Comparison of ENCODE assay signal across 25 cellular contexts in the genomic region with DNA sequence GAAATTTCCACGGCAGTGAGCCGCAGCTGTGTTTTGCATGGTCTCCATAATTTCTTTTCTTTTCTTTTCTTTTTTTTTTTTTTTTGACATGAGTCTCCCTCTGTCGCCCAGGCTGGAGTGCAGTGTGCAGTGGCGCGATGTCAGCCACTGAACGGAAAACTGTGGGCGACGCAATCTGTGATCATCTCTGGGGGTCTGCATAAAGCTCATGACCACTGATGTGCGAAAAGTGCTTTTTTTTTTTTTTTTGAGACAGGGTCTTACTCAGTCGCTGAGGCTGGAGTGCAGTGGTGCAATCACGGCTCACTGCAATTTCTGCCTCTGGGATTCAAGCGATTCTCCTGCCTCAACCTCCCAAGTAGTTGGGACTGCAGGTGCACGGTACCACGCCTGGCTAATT.
"Had no signal": no experiment of that assay in that cellular context is flagged by ENCODE, and none has a peak within 500 bp of the region (broad histone marks: within the 10 kb centered on the region; RNA-seq: fewer than 3 reads in every experiment).

No MANE protein-coding gene starts in this region.

- H3K9me3 Mint-ChIP-seq: activated CD4-positive, alpha-beta T cell treated with anti-CD3 and anti-CD28 coated beads, Interleukin-2, amount 10 ng/mL, durations not matched to agents 24 days and 14 days; activated naive CD4-positive, alpha-beta T cell treated with anti-CD3 and anti-CD28 coated beads for 36 hours; activated naive CD8-positive, alpha-beta T cell treated with anti-CD3 and anti-CD28 coated beads for 36 hours; activated T-cell treated with anti-CD3 and anti-CD28 coated beads, Interleukin-2, amount 50 U/mL, for 4 hours; T-helper 1 cell treated with Interleukin-12 subunit alpha and Interleukin-12 subunit beta and Interleukin-4 antibody, amounts not matched to agents 30 μg/mL and 1 μg/mL, for 36 hours had no signal

- H3K27ac Mint-ChIP-seq: activated CD4-positive, alpha-beta T cell treated with anti-CD3 and anti-CD28 coated beads, Interleukin-2, amount 10 ng/mL, durations not matched to agents 24 days and 14 days; activated naive CD4-positive, alpha-beta T cell treated with anti-CD3 and anti-CD28 coated beads for 36 hours; T-helper 1 cell treated with Interleukin-12 subunit alpha and Interleukin-12 subunit beta and Interleukin-4 antibody, amounts not matched to agents 30 μg/mL and 1 μg/mL, for 36 hours had no signal

- H3K27ac ChIP-seq: brain microvascular endothelial cell, cardiac muscle cell, SJSA1 had no signal

- H3K4me3 Mint-ChIP-seq: activated CD4-positive, alpha-beta T cell treated with anti-CD3 and anti-CD28 coated beads, Interleukin-2, amount 10 ng/mL, durations not matched to agents 24 days and 14 days; activated naive CD4-positive, alpha-beta T cell treated with anti-CD3 and anti-CD28 coated beads for 36 hours; activated naive CD8-positive, alpha-beta T cell treated with anti-CD3 and anti-CD28 coated beads for 36 hours; activated T-cell treated with anti-CD3 and anti-CD28 coated beads, Interleukin-2, amount 50 U/mL, for 4 hours; T-helper 1 cell treated with Interleukin-12 subunit alpha and Interleukin-12 subunit beta and Interleukin-4 antibody, amounts not matched to agents 30 μg/mL and 1 μg/mL, for 36 hours; WTC11 had no signal

- H3K27me3 ChIP-seq: brain microvascular endothelial cell, cardiac muscle cell, SJSA1 had no signal

- ATAC-seq: activated T-cell treated with anti-CD3 and anti-CD28 coated beads, Interleukin-2, amount 50 U/mL, for 4 hours; PC-3; SK-N-SH treated with all-trans-retinoic acid at 6 μM for 48 hours; WTC11 had no signal

- H3K27me3 Mint-ChIP-seq: activated CD4-positive, alpha-beta T cell treated with anti-CD3 and anti-CD28 coated beads, Interleukin-2, amount 10 ng/mL, durations not matched to agents 24 days and 14 days; activated naive CD8-positive, alpha-beta T cell treated with anti-CD3 and anti-CD28 coated beads for 36 hours had no signal

- DNase-seq: activated CD4-positive, alpha-beta T cell treated with anti-CD3 and anti-CD28 coated beads for 1 hour; activated CD4-positive, alpha-beta T cell treated with anti-CD3 and anti-CD28 coated beads, Interleukin-2, amount 10 ng/mL, durations not matched to agents 24 days and 14 days; activated CD4-positive, alpha-beta T cell treated with anti-CD3 and anti-CD28 coated beads, Interleukin-2, amount 50 U/mL, for 48 hours; activated CD8-positive, alpha-beta memory T cell treated with anti-CD3 and anti-CD28 coated beads for 24 hours; activated effector memory CD4-positive, alpha-beta T cell treated with anti-CD3 and anti-CD28 coated beads, Interleukin-2, amount 50 U/mL, for 16 hours; activated naive CD4-positive, alpha-beta T cell treated with anti-CD3 and anti-CD28 coated beads for 36 hours; activated naive CD8-positive, alpha-beta T cell treated with anti-CD3 and anti-CD28 coated beads for 36 hours; activated T-cell treated with anti-CD3 and anti-CD28 coated beads, Interleukin-2, amount 50 U/mL, for 4 hours; brain microvascular endothelial cell; KBM-7; NCI-H1092; NCI-H1417; NCI-H2029; NCI-H2107; NCI-H510A treated with DMSO at 0.1 percent for 48 hours; NCI-H69; NK-92 treated with Interleukin-12 subunit alpha and Interleukin-12 subunit beta, amount 100 ng/mL, for 24 hours; PC-3; SHP77; T-helper 9 cell had no signal

- H3K4me1 Mint-ChIP-seq: activated CD4-positive, alpha-beta T cell treated with anti-CD3 and anti-CD28 coated beads, Interleukin-2, amount 10 ng/mL, durations not matched to agents 24 days and 14 days; activated naive CD8-positive, alpha-beta T cell treated with anti-CD3 and anti-CD28 coated beads for 36 hours had no signal

- H3K4me3 ChIP-seq: cardiac muscle cell, SJSA1 had no signal

- H3K9me3 ChIP-seq: SJSA1 had no signal
